ENCODE assay signal across 20 cellular contexts in the genomic region with DNA sequence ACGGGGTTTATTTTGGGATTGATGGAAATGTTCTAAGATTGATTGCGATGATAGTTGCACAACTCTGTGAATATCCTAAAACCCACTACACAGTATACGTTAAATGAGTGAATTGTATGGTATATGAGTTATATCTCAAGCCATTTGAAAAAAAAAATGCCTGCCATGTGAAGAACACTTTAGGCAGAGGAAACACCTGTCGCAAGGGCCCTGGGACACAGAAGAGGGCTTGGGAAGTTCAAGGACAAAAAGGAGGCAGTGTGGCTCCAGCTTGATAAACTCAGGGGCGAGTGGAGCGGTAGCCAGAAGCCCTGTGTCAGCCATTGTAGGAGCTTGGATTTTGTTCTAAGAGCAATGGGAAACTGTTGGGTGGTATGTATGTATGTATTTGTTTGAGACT. TPM values are rescaled to one million over a fixed set of nuclear protein-coding genes. Genes with fewer than 3 reads are reported as not detected.
DNase-seq lines count a peak whose midpoint lies in the region; ATAC-seq and TF ChIP-seq lines count a peak whose summit lies in the region.
"Had no signal": no experiment of that assay in that cellular context is flagged by ENCODE, and none has a peak within 500 bp of the region (broad histone marks: within the 10 kb centered on the region; RNA-seq: fewer than 3 reads in every experiment).

No MANE protein-coding gene starts in this region.

- H3K79me2 ChIP-seq in OCI-LY7 (ENCODE audit: insufficient read depth, low read depth, low read length) = peaks cover 31% of the 10 kb centered on the region

- CTCF ChIA-PET in activated naive CD4-positive, alpha-beta T cell treated with anti-CD3 and anti-CD28 coated beads for 36 hours (lab: Charles Lee) = interaction anchor here (1.3 to 4.2 kb wide), 2 partner anchors 12 to 29 kb away, joined by 4 to 17 read pairs; no protein-coding TSS in a partner anchor
- CTCF ChIA-PET in OCI-LY7 (lab: Charles Lee; ENCODE audit: unreplicated experiment) = no interaction called here

- peaks cover 37% of the 10 kb centered on the region for H3K36me3 Mint-ChIP-seq in activated naive CD4-positive, alpha-beta T cell treated with anti-CD3 and anti-CD28 coated beads for 36 hours (ENCODE audit: low read depth)
- peaks cover 58% of the 10 kb centered on the region for H3K36me3 Mint-ChIP-seq in activated naive CD8-positive, alpha-beta T cell treated with anti-CD3 and anti-CD28 coated beads, Interleukin-2, amount 50 U/mL, for 24 hours (ENCODE audit: low read depth)
- peaks cover 47 to 60% of the 10 kb centered on the region in 2 donors for H3K36me3 Mint-ChIP-seq in stimulated activated naive B cell treated with anti-CD40 and anti-IgM and Interleukin-4, amounts not matched to agents 10 μg/mL and 1 μg/mL and 100 μg/mL, for 72 hours

- no TSS peak for BruUV-seq in OCI-LY7 (replicated peaks; lab: Mats Ljungman, UMichigan)

- H4K20me1 ChIP-seq in OCI-LY7 (ENCODE audit: insufficient read depth, low read length) = no peaks in the 10 kb centered on the region

- peak overlapping the region; percentile 85 for H3K4me3 ChIP-seq in OCI-LY7 (ENCODE audit: low read depth, low read length, poor library complexity, severe bottlenecking)
- H3K4me3 ChIP-seq: smooth muscle cell had no signal

- peaks cover 28% of the 10 kb centered on the region for H3K4me1 ChIP-seq in OCI-LY7 (ENCODE audit: insufficient read depth, low read length, poor library complexity, severe bottlenecking)

- no peak overlapping the region for H2AFZ ChIP-seq in OCI-LY7 (ENCODE audit: low read length)

- peak overlapping the region; percentile 90 for H3K4me2 ChIP-seq in OCI-LY7 (ENCODE audit: low read length)
- H3K4me2 ChIP-seq: smooth muscle cell had no signal

- no peaks in the 10 kb centered on the region for H3K9me3 ChIP-seq in OCI-LY7 (ENCODE audit: low read length)

- H3K9me3 Mint-ChIP-seq in activated naive CD4-positive, alpha-beta T cell treated with anti-CD3 and anti-CD28 coated beads for 36 hours = no peaks in the 10 kb centered on the region
- H3K9me3 Mint-ChIP-seq in activated naive CD8-positive, alpha-beta T cell treated with anti-CD3 and anti-CD28 coated beads, Interleukin-2, amount 50 U/mL, for 24 hours = no peaks in the 10 kb centered on the region
- H3K9me3 Mint-ChIP-seq in stimulated activated naive B cell treated with anti-CD40 and anti-IgM and Interleukin-4, amounts not matched to agents 10 μg/mL and 1 μg/mL and 100 μg/mL, for 72 hours = no peaks in the 10 kb centered on the region
- H3K9me3 Mint-ChIP-seq: endodermal cell had no signal

- H3K4me3 Mint-ChIP-seq in activated naive CD4-positive, alpha-beta T cell treated with anti-CD3 and anti-CD28 coated beads for 36 hours = peak overlapping the region; percentile 98
- H3K4me3 Mint-ChIP-seq in activated naive CD8-positive, alpha-beta T cell treated with anti-CD3 and anti-CD28 coated beads, Interleukin-2, amount 50 U/mL, for 24 hours = peak overlapping the region; percentile 95
- H3K4me3 Mint-ChIP-seq in stimulated activated naive B cell treated with anti-CD40 and anti-IgM and Interleukin-4, amounts not matched to agents 10 μg/mL and 1 μg/mL and 100 μg/mL, for 72 hours = peak overlapping the region; percentile 50 to 100
- H3K4me3 Mint-ChIP-seq: endodermal cell had no signal

- TF ChIP-seq CTCF in OCI-LY7 (conservative IDR thresholded peaks at IDR 0.05; ENCODE audit: low read length) = no peak

- POLR2A ChIA-PET in OCI-LY7 (lab: Charles Lee) = interaction anchor here (0.7 to 1.1 kb wide), 3 partner anchors 9 to 71 kb away, joined by 3 to 8 read pairs (median 6); no protein-coding TSS in a partner anchor

- H3K27ac ChIP-seq in OCI-LY7 (ENCODE audit: low read depth, low read length, poor library complexity, severe bottlenecking) = no peak overlapping the region

- H3K36me3 ChIP-seq in OCI-LY7 (ENCODE audit: insufficient read depth, low read length) = peaks cover 77% of the 10 kb centered on the region

- DNase-seq in activated naive CD4-positive, alpha-beta T cell treated with anti-CD3 and anti-CD28 coated beads for 36 hours = no peak
- DNase-seq in activated naive CD4-positive, alpha-beta T cell treated with Interleukin-2 at 50 U/mL for 16 hours = no peak
- DNase-seq in OCI-LY7 (ENCODE audit: low spot score) (no peak), AG20443 (ENCODE audit: low spot score) (no peak)
- no peak for DNase-seq in activated naive CD8-positive, alpha-beta T cell treated with anti-CD3 and anti-CD28 coated beads, Interleukin-2, amount 50 U/mL, for 24 hours
- DNase-seq in stimulated activated naive B cell treated with anti-CD40 and anti-IgM and Interleukin-4, amounts not matched to agents 10 μg/mL and 1 μg/mL and 100 μg/mL, for 72 hours = no peak
- DNase-seq: activated gamma-delta T cell treated with Interleukin-2 at 50 U/mL for 16 hours; endodermal cell; left colon; midbrain; NCI-H1105 treated with DMSO at 0.1 percent for 48 hours; NCI-H2081 treated with DMSO at 0.1 percent for 48 hours; NCI-H510A; RPMI8226; stimulated activated CD4-positive, alpha-beta T cell treated with anti-CD3 and anti-CD28 coated beads, Interleukin-4, amount 100 ng/mL, for 4 hours had no signal

- intact Hi-C loops in activated naive CD4-positive, alpha-beta T cell treated with anti-CD3 and anti-CD28 coated beads for 36 hours (cut with micrococcal nuclease) = no loop called here
- intact Hi-C loops in OCI-LY7 (cut with micrococcal nuclease; ENCODE audit: unreplicated experiment) = no loop called here

- H3K27me3 Mint-ChIP-seq in activated naive CD4-positive, alpha-beta T cell treated with anti-CD3 and anti-CD28 coated beads for 36 hours (ENCODE audit: low read depth) = no peaks in the 10 kb centered on the region
- no peaks in the 10 kb centered on the region for H3K27me3 Mint-ChIP-seq in activated naive CD8-positive, alpha-beta T cell treated with anti-CD3 and anti-CD28 coated beads, Interleukin-2, amount 50 U/mL, for 24 hours
- H3K27me3 Mint-ChIP-seq in stimulated activated naive B cell treated with anti-CD40 and anti-IgM and Interleukin-4, amounts not matched to agents 10 μg/mL and 1 μg/mL and 100 μg/mL, for 72 hours = no peaks in the 10 kb centered on the region

- H3K4me1 Mint-ChIP-seq in activated naive CD4-positive, alpha-beta T cell treated with anti-CD3 and anti-CD28 coated beads for 36 hours (ENCODE audit: low read depth) = peaks cover 41% of the 10 kb centered on the region
- peaks cover 43% of the 10 kb centered on the region for H3K4me1 Mint-ChIP-seq in activated naive CD8-positive, alpha-beta T cell treated with anti-CD3 and anti-CD28 coated beads, Interleukin-2, amount 50 U/mL, for 24 hours
- H3K4me1 Mint-ChIP-seq in stimulated activated naive B cell treated with anti-CD40 and anti-IgM and Interleukin-4, amounts not matched to agents 10 μg/mL and 1 μg/mL and 100 μg/mL, for 72 hours = peaks cover 22 to 51% of the 10 kb centered on the region in 2 donors
- H3K4me1 Mint-ChIP-seq: endodermal cell had no signal

- ATAC-seq in activated naive CD8-positive, alpha-beta T cell treated with anti-CD3 and anti-CD28 coated beads, Interleukin-2, amount 50 U/mL, for 24 hours = no peak
- no peak for ATAC-seq in stimulated activated naive B cell treated with anti-CD40 and anti-IgM and Interleukin-4, amounts not matched to agents 10 μg/mL and 1 μg/mL and 100 μg/mL, for 72 hours (replicated peaks)
- ATAC-seq in SK-N-SH treated with all-trans-retinoic acid at 6 μM for 48 hours = no peak
- ATAC-seq in GM19397 (IDR thresholded peaks at IDR 0.05; ENCODE audit: unreplicated experiment) = no peak
- ATAC-seq: left colon had no signal

- H3K9me2 ChIP-seq in OCI-LY7 (ENCODE audit: insufficient read depth, low read length) = no peaks in the 10 kb centered on the region

- H3K27ac Mint-ChIP-seq in activated naive CD4-positive, alpha-beta T cell treated with anti-CD3 and anti-CD28 coated beads for 36 hours = peak overlapping the region; percentile 97
- H3K27ac Mint-ChIP-seq in activated naive CD8-positive, alpha-beta T cell treated with anti-CD3 and anti-CD28 coated beads, Interleukin-2, amount 50 U/mL, for 24 hours = peak overlapping the region; percentile 70
- H3K27ac Mint-ChIP-seq in stimulated activated naive B cell treated with anti-CD40 and anti-IgM and Interleukin-4, amounts not matched to agents 10 μg/mL and 1 μg/mL and 100 μg/mL, for 72 hours = peak overlapping the region; percentile 56
- H3K27ac Mint-ChIP-seq: endodermal cell had no signal

TF ChIP-seq in SK-N-SH treated with all-trans-retinoic acid at 6 μM for 48 hours, 23 proteins besides CTCF, POLR2A, EP300 and RAD21 (continues in another document):
- TF ChIP-seq ZFP3 (CRISPR knock-in tag; IDR thresholded peaks at IDR 0.05) (no peak), ISL1 (CRISPR knock-in tag; IDR thresholded peaks at IDR 0.05) (no peak), ZC3H10 (CRISPR knock-in tag; IDR thresholded peaks at IDR 0.05) (no peak), ZNF70 (CRISPR knock-in tag; IDR thresholded peaks at IDR 0.05) (no peak)

RNA-seq across cellular contexts. Expression of a gene that starts 37.0 kb away (rescaled TPM):
- total RNA-seq in activated naive CD4-positive, alpha-beta T cell treated with anti-CD3 and anti-CD28 coated beads for 36 hours = 10 to 100 TPM; 43.4 to 46.9 TPM
- 28.6 and 31.6 TPM in 2 replicates for total RNA-seq in OCI-LY7 (2014; rRNA removed; shearing (Covaris generic))
- 68.9 and 74.4 TPM in 2 replicates for total RNA-seq in OCI-LY7 (2022)

RNA-seq across cellular contexts. Expression of a gene that starts 37.1 kb away (rescaled TPM):
- not detected for total RNA-seq in activated naive CD4-positive, alpha-beta T cell treated with anti-CD3 and anti-CD28 coated beads for 36 hours
- total RNA-seq in OCI-LY7 (2014; rRNA removed; shearing (Covaris generic)) = not detected in 2 replicates
- not detected in 2 replicates for total RNA-seq in OCI-LY7 (2022)
- total RNA-seq: Daoy, endodermal cell, left colon, smooth muscle cell, temporal lobe had no signal

RNA-seq across cellular contexts. Expression of a gene that starts 49.5 kb away (rescaled TPM):
- 100 to 1,000 TPM; 107 to 113 TPM for total RNA-seq in activated naive CD4-positive, alpha-beta T cell treated with anti-CD3 and anti-CD28 coated beads for 36 hours
- total RNA-seq in OCI-LY7 (2014; rRNA removed; shearing (Covaris generic)) = 171 and 178 TPM in 2 replicates
- total RNA-seq in OCI-LY7 (2022) = 170 and 177 TPM in 2 replicates

RNA-seq across cellular contexts. Expression of a gene that starts 54.3 kb away (rescaled TPM):
- not detected for total RNA-seq in activated naive CD4-positive, alpha-beta T cell treated with anti-CD3 and anti-CD28 coated beads for 36 hours
- not detected in 2 replicates for total RNA-seq in OCI-LY7 (2014; rRNA removed; shearing (Covaris generic))
- total RNA-seq in OCI-LY7 (2022) = not detected in 2 replicates
- total RNA-seq: endodermal cell had no signal
